In the genomic region with DNA sequence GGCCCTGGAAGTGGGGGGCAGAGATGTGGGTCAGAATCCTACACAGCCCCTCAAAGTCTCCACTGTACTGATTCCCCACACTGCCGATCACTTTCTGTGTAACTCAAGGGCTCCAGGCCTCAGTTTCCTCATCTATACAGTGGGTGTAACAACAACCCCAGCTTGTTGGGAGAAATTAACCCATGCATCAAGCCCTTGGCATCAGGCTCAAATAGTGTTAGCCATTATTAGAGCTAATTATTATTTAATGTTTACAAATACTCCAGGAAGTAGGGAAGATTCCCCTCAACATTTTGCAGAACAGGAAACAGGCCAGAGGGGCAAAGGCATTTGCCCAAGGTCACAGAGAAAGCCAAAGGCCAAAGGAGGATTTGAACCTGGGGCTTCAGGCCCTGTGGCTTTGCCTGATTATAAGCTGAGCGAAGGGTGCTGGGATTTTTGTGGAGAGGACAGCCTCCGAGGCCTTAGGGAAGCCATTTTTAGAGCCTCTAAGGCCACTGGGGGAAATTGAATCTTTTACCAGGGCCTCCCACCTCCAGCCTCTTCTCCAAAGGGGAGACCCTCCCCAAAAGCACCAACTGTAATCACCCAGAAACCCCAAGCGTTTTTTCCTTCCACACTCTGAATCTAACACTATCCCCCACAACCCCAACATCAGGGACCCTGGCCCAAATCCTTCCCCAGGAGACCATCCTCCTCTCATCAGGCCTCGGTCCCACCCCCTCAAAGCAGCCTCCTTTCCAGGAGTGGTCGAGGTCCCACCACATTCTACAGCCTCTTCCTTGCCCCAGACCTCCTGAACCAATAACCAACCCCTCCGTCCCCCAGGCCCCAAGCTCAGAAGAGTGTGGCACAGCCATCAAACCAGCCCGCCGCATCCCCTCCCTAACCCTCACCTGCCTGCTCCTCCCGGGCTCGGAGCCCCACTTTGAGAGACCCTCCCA, we compare ENCODE assay signal across 8 cellular contexts. TPM values are rescaled to one million over a fixed set of nuclear protein-coding genes. Genes with fewer than 3 reads are reported as not detected.
DNase-seq lines count a peak whose midpoint lies in the region; ATAC-seq and TF ChIP-seq lines count a peak whose summit lies in the region.

No MANE protein-coding gene starts in this region.

- no peaks in the 10 kb centered on the region; the same call in 1 of the 2 replicates for H3K36me3 ChIP-seq in GM23248 (ENCODE audit: low read depth)

- 19 to 30% methylated on average over 7 to 11 of the region's 11 CpGs for WGBS in GM23248 (ENCODE audit: low coverage in 1 of 2, low lambda C conversion rate in 2 of 2, missing lambda C conversion rate in 2 of 2), 2 experiments

- 0 out of 2 replicates have a peak, but pooled peaks cover 8% of the 10 kb centered on the region for H3F3A ChIP-seq in GM23248 (ENCODE audit: insufficient read depth)

- no peaks in the 10 kb centered on the region for H3K27me3 ChIP-seq in GM23248 (replicated peaks; ENCODE audit: insufficient read depth)

- peaks cover 16% of the 10 kb centered on the region for H3K4me1 ChIP-seq in GM23248 (ENCODE audit: insufficient read depth)

- peak overlapping the region; percentile 88 for H3K9ac ChIP-seq in GM23248

- TF ChIP-seq CTCF in GM20000 (IDR thresholded peaks at IDR 0.05; ENCODE audit: extremely low read depth, missing control alignments) = no peak

- H3K9me2 ChIP-seq in GM23248 (ENCODE audit: insufficient read depth) = no peaks in the 10 kb centered on the region

- in situ Hi-C loops in GM23248 (cut with MboI) = no loop called here

- ATAC-seq in HG03442 (IDR thresholded peaks at IDR 0.05; ENCODE audit: unreplicated experiment) (no peak), GM19397 (IDR thresholded peaks at IDR 0.05; ENCODE audit: unreplicated experiment) (no peak)

- H3K4me2 ChIP-seq in GM23248 (ENCODE audit: unreplicated experiment) = peak overlapping the region; percentile 83

- DNase-seq in GM23248 = peak; percentile 58
- peak; percentile 16 for DNase-seq in T-helper 9 cell
- peak; percentile 19 for DNase-seq in fibroblast of peridontal ligament (ENCODE audit: extremely low read depth)
- DNase-seq in retina = peak; percentile 16
- no peak for DNase-seq in putamen (ENCODE audit: low spot score)
- DNase-seq in GM20000 (ENCODE audit: low spot score) = no peak

- H3K27ac ChIP-seq in GM23248 = peak overlapping the region; percentile 58

- H3K79me2 ChIP-seq in GM23248 (ENCODE audit: insufficient read depth) = peaks cover 33% of the 10 kb centered on the region

- H2AFZ ChIP-seq in GM23248 = peak overlapping the region; percentile 48

- H4K20me1 ChIP-seq in GM23248 (ENCODE audit: insufficient read depth) = no peaks in the 10 kb centered on the region

- H3K4me3 ChIP-seq in GM23248 = peak overlapping the region; percentile 75

- H3K9me3 ChIP-seq in GM23248 (ENCODE audit: low read depth) = no peaks in the 10 kb centered on the region

RNA-seq across cellular contexts. Expression of a gene that starts 1.1 kb away (rescaled TPM):
- 419 and 466 TPM in 2 replicates for total RNA-seq in GM23248 (2014; rRNA removed; shearing (Covaris generic))
- polyA plus RNA-seq in GM23248 (2016; fragmentation: Nextera tagmentation; extraction: Ambion mirVana) = 195 and 208 TPM in 2 replicates

RNA-seq across cellular contexts. Expression of a gene that starts 15.4 kb away (rescaled TPM):
- 91.2 and 110 TPM in 2 replicates for total RNA-seq in GM23248 (2014; rRNA removed; shearing (Covaris generic))
- 129 and 135 TPM in 2 replicates for polyA plus RNA-seq in GM23248 (2016; fragmentation: Nextera tagmentation; extraction: Ambion mirVana)

RNA-seq across cellular contexts. Expression of a gene that starts 20.4 kb away (rescaled TPM):
- total RNA-seq in GM23248 (2014; rRNA removed; shearing (Covaris generic)) = 22.1 and 24.2 TPM in 2 replicates
- polyA plus RNA-seq in GM23248 (2016; fragmentation: Nextera tagmentation; extraction: Ambion mirVana) = 16.4 and 17.1 TPM in 2 replicates

RNA-seq across cellular contexts. Expression of a gene that starts 29.4 kb away (rescaled TPM):
- total RNA-seq in GM23248 (2014; rRNA removed; shearing (Covaris generic)) = 647 and 755 TPM in 2 replicates
- polyA plus RNA-seq in GM23248 (2016; fragmentation: Nextera tagmentation; extraction: Ambion mirVana) = 708 and 711 TPM in 2 replicates

RNA-seq across cellular contexts. Expression of a gene that starts 46.3 kb away (rescaled TPM):
- 79.9 and 133 TPM in 2 replicates for total RNA-seq in GM23248 (2014; rRNA removed; shearing (Covaris generic))
- 103 and 105 TPM in 2 replicates for polyA plus RNA-seq in GM23248 (2016; fragmentation: Nextera tagmentation; extraction: Ambion mirVana)

Comparison
In these comparisons a context has a peak if more than half of its experiments do, and no peak if none do; other contexts are left out.
1. DNase-seq: peak in GM23248 (single experiment), T-helper 9 cell (single experiment), fibroblast of peridontal ligament (single experiment) and retina (single experiment); none in putamen (single experiment) and GM20000 (single experiment).